1 cellular context compared by ENCODE assay signal in genomic region chr1:96703186-96703585, GRCh38.
TF ChIP-seq lines count a peak whose summit lies in the region.

No MANE protein-coding gene starts in this region.

TF ChIP-seq in IMR-90, 13 proteins besides CTCF, POLR2A, EP300 and RAD21 (continued from another document):
- TF ChIP-seq USF2 (IDR thresholded peaks at IDR 0.05; ENCODE audit: low read depth, low read length) (no peak), ELK1 (IDR thresholded peaks at IDR 0.05; ENCODE audit: borderline replicate concordance, low read depth, low read length) (no peak), FOS (IDR thresholded peaks at IDR 0.05; ENCODE audit: low read depth, low read length) (no peak)
